Comparison of ENCODE assay signal across 8 cellular contexts in genomic region chr2:9782197-9782719, GRCh38.
DNase-seq lines count a peak whose midpoint lies in the region; ATAC-seq lines count a peak whose summit lies in the region.

No MANE protein-coding gene starts in this region.

- ATAC-seq in HG02763 (IDR thresholded peaks at IDR 0.05; ENCODE audit: unreplicated experiment), result no peak
- no peak for ATAC-seq in GM21381 (IDR thresholded peaks at IDR 0.05; ENCODE audit: unreplicated experiment)

- DNase-seq in NCI-H2196 treated with DMSO at 0.1 percent for 48 hours (lab: John Stamatoyannopoulos, UW; ENCODE audit: unreplicated experiment) (peak; percentile 23), glomerular visceral epithelial cell (ENCODE audit: extremely low spot score) (peak; percentile 36), LoVo (ENCODE audit: low spot score) (no peak), NK-92 (lab: John Stamatoyannopoulos, UW; ENCODE audit: unreplicated experiment) (no peak)
- DNase-seq in activated CD8-positive, alpha-beta memory T cell treated with anti-CD3 and anti-CD28 coated beads for 48 hours (ENCODE audit: low read depth in 2 of 3, low spot score in 2 of 3), result peak in 2 of 3 experiments; percentile 34 to 42
- peak; percentile 78 for DNase-seq in stimulated activated CD8-positive, alpha-beta memory T cell treated with anti-CD3 and anti-CD28 coated beads, Interleukin-4, amount 100 ng/mL, for 48 hours

Comparison
In these comparisons a context has a peak if more than half of its experiments do, and no peak if none do; other contexts are left out.
1. DNase-seq: peak in NCI-H2196 treated with DMSO at 0.1 percent for 48 hours (single experiment), activated CD8-positive, alpha-beta memory T cell treated with anti-CD3 and anti-CD28 coated beads for 48 hours (2 of 3), glomerular visceral epithelial cell (single experiment) and stimulated activated CD8-positive, alpha-beta memory T cell treated with anti-CD3 and anti-CD28 coated beads, Interleukin-4, amount 100 ng/mL, for 48 hours (single experiment); none in LoVo (single experiment) and NK-92 (single experiment).